In the genomic region with DNA sequence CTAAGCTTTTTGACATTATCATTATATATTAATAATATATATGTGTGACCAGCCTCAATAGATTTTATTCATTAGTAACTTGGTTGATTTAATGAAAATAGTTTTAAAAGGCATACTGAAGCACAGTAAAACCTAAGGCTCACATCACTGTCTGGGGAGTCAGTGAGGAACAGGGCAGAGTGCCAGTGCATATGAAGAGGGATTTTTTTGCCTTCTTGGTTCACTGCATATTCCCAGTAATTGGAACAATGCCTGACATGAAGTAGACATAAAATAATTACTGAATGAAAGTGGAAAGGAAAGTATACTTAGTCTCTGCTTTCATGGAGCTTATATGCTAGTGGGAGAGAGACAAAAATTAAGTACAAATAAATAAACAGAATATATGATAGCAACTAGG, we compare ENCODE assay signal across 1 cellular context.
TF ChIP-seq lines count a peak whose summit lies in the region.

No MANE protein-coding gene starts in this region.

TF ChIP-seq in SK-N-SH treated with all-trans-retinoic acid at 6 μM for 48 hours, 23 proteins besides CTCF, POLR2A, EP300 and RAD21 (continued from another document):
- TF ChIP-seq ISL1 (CRISPR knock-in tag; IDR thresholded peaks at IDR 0.05) (no peak), ZNF8 (CRISPR knock-in tag; IDR thresholded peaks at IDR 0.05) (no peak), CSRNP3 (CRISPR knock-in tag; IDR thresholded peaks at IDR 0.05) (no peak), ZNF70 (CRISPR knock-in tag; IDR thresholded peaks at IDR 0.05) (no peak), BACH2 (CRISPR knock-in tag; IDR thresholded peaks at IDR 0.05; ENCODE audit: borderline replicate concordance) (no peak), ZNF565 (CRISPR knock-in tag; conservative IDR thresholded peaks at IDR 0.05; ENCODE audit: low read depth) (no peak)
- TF ChIP-seq, protein P1, sequence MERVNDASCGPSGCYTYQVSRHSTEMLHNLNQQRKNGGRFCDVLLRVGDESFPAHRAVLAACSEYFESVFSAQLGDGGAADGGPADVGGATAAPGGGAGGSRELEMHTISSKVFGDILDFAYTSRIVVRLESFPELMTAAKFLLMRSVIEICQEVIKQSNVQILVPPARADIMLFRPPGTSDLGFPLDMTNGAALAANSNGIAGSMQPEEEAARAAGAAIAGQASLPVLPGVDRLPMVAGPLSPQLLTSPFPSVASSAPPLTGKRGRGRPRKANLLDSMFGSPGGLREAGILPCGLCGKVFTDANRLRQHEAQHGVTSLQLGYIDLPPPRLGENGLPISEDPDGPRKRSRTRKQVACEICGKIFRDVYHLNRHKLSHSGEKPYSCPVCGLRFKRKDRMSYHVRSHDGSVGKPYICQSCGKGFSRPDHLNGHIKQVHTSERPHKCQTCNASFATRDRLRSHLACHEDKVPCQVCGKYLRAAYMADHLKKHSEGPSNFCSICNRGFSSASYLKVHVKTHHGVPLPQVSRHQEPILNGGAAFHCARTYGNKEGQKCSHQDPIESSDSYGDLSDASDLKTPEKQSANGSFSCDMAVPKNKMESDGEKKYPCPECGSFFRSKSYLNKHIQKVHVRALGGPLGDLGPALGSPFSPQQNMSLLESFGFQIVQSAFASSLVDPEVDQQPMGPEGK (CRISPR knock-in tag; IDR thresholded peaks at IDR 0.05; ENCODE audit: borderline replicate concordance) = no peak
